In genomic region chr18:35512761-35513160, GRCh38 we compare ENCODE assay signal across 1 cellular context.
TF ChIP-seq lines count a peak whose summit lies in the region.

No MANE protein-coding gene starts in this region.

TF ChIP-seq in K562, 482 proteins besides CTCF, POLR2A, EP300 and RAD21 (continued from another document):
- TF ChIP-seq GTF2B (IDR thresholded peaks at IDR 0.05; ENCODE audit: extremely low read depth, insufficient read length) = no peak
